Comparison of ENCODE assay signal across 8 cellular contexts in the genomic region with DNA sequence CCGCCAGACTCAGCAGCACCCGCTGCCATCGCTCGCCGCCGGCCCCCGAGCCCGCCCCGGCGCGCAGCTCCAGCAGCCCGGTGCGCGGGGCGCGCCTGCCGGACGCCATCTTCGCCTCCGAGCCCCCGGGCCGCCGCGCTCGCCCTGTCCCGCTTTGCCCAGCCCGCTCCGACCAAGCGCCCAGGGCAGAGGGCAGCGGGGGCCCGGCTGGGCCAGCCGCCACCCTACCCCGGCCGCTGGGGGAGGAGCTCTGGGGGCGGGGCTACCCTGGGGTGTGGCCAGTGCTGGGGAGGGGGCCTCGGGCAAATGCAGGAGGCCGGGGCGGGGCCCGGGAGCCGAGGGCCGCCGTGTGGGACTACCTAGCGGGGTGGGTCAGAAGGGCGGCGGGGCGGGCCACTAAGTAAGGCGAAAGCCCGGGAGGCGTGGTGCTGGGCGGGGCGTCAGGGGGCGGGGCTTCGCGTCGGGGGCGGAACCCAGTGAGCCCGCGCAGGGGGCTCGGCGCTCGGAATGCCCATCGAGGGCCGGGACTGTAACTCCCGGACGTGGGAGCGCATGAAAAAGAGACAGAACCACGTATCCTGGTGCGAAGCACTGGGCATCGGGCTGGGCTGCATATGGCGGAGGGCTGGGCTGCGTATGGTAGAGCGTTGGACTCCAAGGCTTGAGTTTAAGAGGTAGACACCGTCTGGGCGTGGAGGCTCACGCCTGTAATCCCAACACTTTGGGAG. TPM values are rescaled to one million over a fixed set of nuclear protein-coding genes. Genes with fewer than 3 reads are reported as not detected.
DNase-seq lines count a peak whose midpoint lies in the region; ATAC-seq and TF ChIP-seq lines count a peak whose summit lies in the region.

Gene SNTA1 (minus strand): TSS at position 252 of the 728 bp plus-strand sequence. CDS start 143 bp downstream, at position 109.

- H2AK9ac ChIP-seq in IMR-90 (replicated peaks; ENCODE audit: low read depth, low read length, poor library complexity), result peak within 1 kb of the TSS; percentile 90

- peak within 1 kb of the TSS; percentile 78; the same call in 1 of the 2 replicates for H2AK5ac ChIP-seq in IMR-90 (ENCODE audit: low read depth, low read length)

- no peak within 1 kb of the TSS; the same call in 1 of the 2 replicates for H4K5ac ChIP-seq in IMR-90 (ENCODE audit: low read depth, low read length)

- dilution Hi-C loops in IMR-90 (cut with HindIII; ENCODE audit: low sequenced_read_pairs, unreplicated experiment), result no loop called here

- H3K4me1 ChIP-seq in BLaER1 (peaks cover 80% of the 10 kb centered on the region), IMR-90 (ENCODE audit: control insufficient read depth, insufficient read depth, low read length) (peaks cover 4% of the 10 kb centered on the region; the same call in 1 of the 2 replicates), PC-9 (replicated peaks; ENCODE audit: insufficient read depth) (peaks cover 4% of the 10 kb centered on the region; the same call in 1 of the 2 replicates), esophagus squamous epithelium (peaks cover 0 to 38% (median 8%) of the 10 kb centered on the region in 3 donors), muscle layer of colon (ENCODE audit: insufficient read depth, low read length) (peaks cover 21% of the 10 kb centered on the region)

- H3K9me2 ChIP-seq in PC-9 (ENCODE audit: insufficient read depth), result no peaks in the 10 kb centered on the region

- peak; percentile 79 for ATAC-seq in GM21360 (IDR thresholded peaks at IDR 0.05; ENCODE audit: unreplicated experiment)
- peak; percentile 92 for ATAC-seq in IMR-90 (ENCODE audit: low read depth)

- no peaks in the 10 kb centered on the region for H4K20me1 ChIP-seq in BLaER1
- 0 out of 2 replicates have a peak, but pooled peaks cover 3% of the 10 kb centered on the region for H4K20me1 ChIP-seq in IMR-90 (ENCODE audit: insufficient read depth, low read length)
- no peaks in the 10 kb centered on the region for H4K20me1 ChIP-seq in PC-9 (ENCODE audit: insufficient read depth)

- H3K4me3 ChIP-seq in BLaER1 (peak within 1 kb of the TSS; percentile 89), IMR-90 (ENCODE audit: insufficient read depth, low read depth, low read length) (peak within 1 kb of the TSS; percentile 93), PC-9 (peak within 1 kb of the TSS; percentile 71), esophagus squamous epithelium (peak within 1 kb of the TSS; percentile 73 to 97 (median 87)), muscle layer of colon (ENCODE audit: low read depth in 1 of 2, low read length in 2 of 2) (peak within 1 kb of the TSS; percentile 77 to 80)

- CTCF ChIA-PET in IMR-90 (lab: Yijun Ruan, JAX), result interaction anchor here (0.6 to 1.1 kb wide), 2 partner anchors 27 to 707 kb away, joined by 3 to 7 read pairs; no protein-coding TSS in a partner anchor
- CTCF ChIA-PET in PC-9 (lab: Charles Lee), result interaction anchor here (0.6 to 0.7 kb wide), 2 partner anchors 212 to 546 kb away, joined by 9 to 13 read pairs; no protein-coding TSS in a partner anchor

- no peak within 1 kb of the TSS for H4K91ac ChIP-seq in IMR-90 (ENCODE audit: insufficient read depth, low read depth, low read length)

- H3K79me2 ChIP-seq in PC-9 (ENCODE audit: low read depth), result no peaks in the 10 kb centered on the region

- H3K9me1 ChIP-seq in IMR-90 (ENCODE audit: insufficient read depth, low read length), result peaks cover 3% of the 10 kb centered on the region; the same call in 1 of the 2 replicates

- H3K18ac ChIP-seq in IMR-90 (ENCODE audit: low read depth, low read length), result no peak within 1 kb of the TSS

- peaks cover 4 to 17% of the 10 kb centered on the region in 2 experiments; a peak in 2 of 4 replicates for H3K79me1 ChIP-seq in IMR-90 (ENCODE audit: low read depth in 1 of 2, low read length in 2 of 2)

- peak within 1 kb of the TSS in 1 of 2 experiments; percentile 73; a peak in 1 of 4 replicates for H4K8ac ChIP-seq in IMR-90 (ENCODE audit: low read depth in 2 of 2, low read length in 2 of 2)

- peak within 1 kb of the TSS; percentile 92 for H3K4me2 ChIP-seq in BLaER1
- H3K4me2 ChIP-seq in IMR-90 (ENCODE audit: low read depth, low read length), result peak within 1 kb of the TSS; percentile 99
- peak within 1 kb of the TSS; percentile 90 for H3K4me2 ChIP-seq in PC-9

- H3K36me3 ChIP-seq in BLaER1 (peaks cover 4% of the 10 kb centered on the region), IMR-90 (ENCODE audit: control insufficient read depth, insufficient read depth, low read length) (no peaks in the 10 kb centered on the region), PC-9 (ENCODE audit: low read depth) (no peaks in the 10 kb centered on the region), esophagus squamous epithelium (no peaks in the 10 kb centered on the region), muscle layer of colon (ENCODE audit: insufficient read depth, low read length) (peaks cover 2% of the 10 kb centered on the region)

- POLR2A ChIA-PET in IMR-90 (lab: Charles Lee; ENCODE audit: unreplicated experiment), result interaction anchor here (0.6 kb wide), 1 partner anchor 1564 kb away, joined by 3 read pairs; no protein-coding TSS in a partner anchor
- POLR2A ChIA-PET in PC-9 (lab: Charles Lee; ENCODE audit: unreplicated experiment), result interaction anchor here (0.5 to 0.8 kb wide), 6 partner anchors 11 to 669 kb away, joined by 3 to 15 read pairs (median 6); no protein-coding TSS in a partner anchor

- peaks cover 17% of the 10 kb centered on the region for H3F3A ChIP-seq in PC-9 (ENCODE audit: insufficient read depth, low read depth)

- no peak for TF ChIP-seq RAD21 in IMR-90 (IDR thresholded peaks at IDR 0.05; ENCODE audit: low read length)

- WGBS in IMR-90 (ENCODE audit: extremely low coverage in 2 of 2, insufficient read length in 1 of 2), 2 experiments, result 0% methylated on average over 51 of the region's 75 CpGs; no CpG with 5 or more reads in 1 of the 2 experiments
- WGBS in esophagus squamous epithelium, 2 donors, result 1 to 7% methylated on average over 8 to 22 of the region's 75 CpGs

- no peak within 1 kb of the TSS for H3K56ac ChIP-seq in IMR-90 (ENCODE audit: extremely low read depth, insufficient read depth, low read length)

- H3K23ac ChIP-seq in IMR-90 (ENCODE audit: low read depth, low read length), result peak within 1 kb of the TSS; percentile 72

- H2AFZ ChIP-seq in IMR-90 (replicated peaks; ENCODE audit: low read length, poor library complexity) (peak within 1 kb of the TSS; percentile 100), PC-9 (peak within 1 kb of the TSS; percentile 88)

- peaks cover 8% of the 10 kb centered on the region for H3K9me3 ChIP-seq in BLaER1
- H3K9me3 ChIP-seq in IMR-90 (ENCODE audit: control insufficient read depth, insufficient read depth, low read length), result 0 out of 2 replicates have a peak, but pooled peaks cover 1% of the 10 kb centered on the region
- H3K9me3 ChIP-seq in PC-9 (ENCODE audit: insufficient read depth, low read depth), result no peaks in the 10 kb centered on the region
- no peaks in the 10 kb centered on the region for H3K9me3 ChIP-seq in esophagus squamous epithelium
- no peaks in the 10 kb centered on the region for H3K9me3 ChIP-seq in muscle layer of colon (ENCODE audit: low read length)

- H3K9ac ChIP-seq in BLaER1 (peak within 1 kb of the TSS; percentile 82), IMR-90 (ENCODE audit: low read depth, low read length) (peak within 1 kb of the TSS; percentile 66), muscle layer of colon (ENCODE audit: low read length) (peak within 1 kb of the TSS; percentile 25)

- DNase-seq in IMR-90, result peak; percentile 49
- peak; percentile 71 to 94 for DNase-seq in PC-9
- DNase-seq in activated T-cell treated with anti-CD3 and anti-CD28 coated beads, Interleukin-2, amount 50 U/mL, for 48 hours, result peak; percentile 93
- DNase-seq in esophagus squamous epithelium (lab: John Stamatoyannopoulos, UW), result peak; percentile 64
- DNase-seq in stimulated activated CD8-positive, alpha-beta memory T cell treated with anti-CD3 and anti-CD28 coated beads, Interleukin-4, amount 100 ng/mL, for 48 hours, result peak; percentile 94

- no peak for TF ChIP-seq CTCF in IMR-90 (conservative IDR thresholded peaks at IDR 0.05; ENCODE audit: low read depth, low read length)
- no peak for TF ChIP-seq CTCF in PC-9 (conservative IDR thresholded peaks at IDR 0.05)
- TF ChIP-seq CTCF in esophagus squamous epithelium (IDR thresholded peaks at IDR 0.05), result peak in 1 of 6 experiments; percentile 2

- H3K27me3 ChIP-seq in BLaER1 (no peaks in the 10 kb centered on the region), IMR-90 (ENCODE audit: control insufficient read depth, insufficient read depth, low read length) (no peaks in the 10 kb centered on the region), PC-9 (ENCODE audit: insufficient read depth, low read depth) (no peaks in the 10 kb centered on the region), esophagus squamous epithelium (no peaks in the 10 kb centered on the region), muscle layer of colon (ENCODE audit: control insufficient read depth in 1 of 2, insufficient read depth in 2 of 2, low read length in 2 of 2) (no peaks in the 10 kb centered on the region)

- no peak within 1 kb of the TSS for H3K4ac ChIP-seq in IMR-90 (ENCODE audit: low read depth, low read length)

- H2BK120ac ChIP-seq in IMR-90 (ENCODE audit: low read depth, low read length), result no peak within 1 kb of the TSS

- in situ Hi-C loops in IMR-90 (cut with MboI; ENCODE audit: low sequenced_read_pairs), result no loop called here

- H3K27ac ChIP-seq in BLaER1, result peak within 1 kb of the TSS; percentile 79
- H3K27ac ChIP-seq in IMR-90 (ENCODE audit: insufficient read depth, low read length), result peak within 1 kb of the TSS; percentile 41
- H3K27ac ChIP-seq in PC-9, result no peak within 1 kb of the TSS
- H3K27ac ChIP-seq in esophagus squamous epithelium, result peak within 1 kb of the TSS; percentile 85 to 93 (median 90)
- peak within 1 kb of the TSS; percentile 47 for H3K27ac ChIP-seq in muscle layer of colon (ENCODE audit: low read depth, low read length)

- H2BK20ac ChIP-seq in IMR-90 (ENCODE audit: low read depth, low read length), result no peak within 1 kb of the TSS

- intact Hi-C loops in IMR-90 (cut with micrococcal nuclease), result no loop called here
- intact Hi-C loops in PC-9 (cut with micrococcal nuclease; ENCODE audit: unreplicated experiment), result loop anchor here (1.0 kb wide), 1 partner anchor 42 kb away; the partner anchor contains the start of gene CDK5RAP1
- intact Hi-C loops in esophagus squamous epithelium (cut with DNase I), result no loop called here

- no peak within 1 kb of the TSS for H2BK15ac ChIP-seq in IMR-90 (ENCODE audit: low read depth, low read length)

- BruUV-seq in IMR-90 (replicated peaks; lab: Mats Ljungman, UMichigan) (no TSS peak), PC-9 (replicated peaks; lab: Mats Ljungman, UMichigan) (no TSS peak)

- TF ChIP-seq POLR2A in IMR-90 (IDR thresholded peaks at IDR 0.05; ENCODE audit: low read depth, low read length), result no peak
- peak in 1 of 4 donors; percentile 44 for TF ChIP-seq POLR2A in esophagus squamous epithelium (IDR thresholded peaks at IDR 0.05)

- peak within 1 kb of the TSS; percentile 44 for H3K14ac ChIP-seq in IMR-90 (replicated peaks; ENCODE audit: low read depth, low read length)

- peak within 1 kb of the TSS; percentile 50 for H2BK5ac ChIP-seq in IMR-90 (ENCODE audit: low read depth, low read length, poor library complexity, severe bottlenecking)

RNA-seq across cellular contexts. Expression of gene SNTA1, which starts in this region (rescaled TPM):
- total RNA-seq in IMR-90 (2012; rRNA removed) (13.3 and 15.4 TPM in 2 replicates), PC-9 (2021) (7.6 and 10.1 TPM in 2 replicates), esophagus squamous epithelium (10 to 100 TPM in 3 of 4 donors, 1 to 10 TPM in 1; 6.3 to 27.3 (median 14.0) TPM)
- polyA plus RNA-seq in IMR-90 (2012; rRNA removed), result 10.6 and 12.1 TPM in 2 replicates
- polyA plus RNA-seq in IMR-90 (2012; cell fraction: cytosol; rRNA removed), result 9.5 and 14.6 TPM in 2 replicates
- polyA plus RNA-seq in IMR-90 (2012; cell fraction: nucleus; rRNA removed; ENCODE audit: low replicate concordance), result 5.9 and 10.1 TPM in 2 replicates

Comparison
In these comparisons a context has a peak if more than half of its experiments do, and no peak if none do; other contexts are left out.
1. H3K9ac ChIP-seq: peak in every context shown above with its lines; median percentile 82 in BLaER1; 66 in IMR-90; 25 in muscle layer of colon.